ENCODE assay signal across 1 cellular context in the genomic region with DNA sequence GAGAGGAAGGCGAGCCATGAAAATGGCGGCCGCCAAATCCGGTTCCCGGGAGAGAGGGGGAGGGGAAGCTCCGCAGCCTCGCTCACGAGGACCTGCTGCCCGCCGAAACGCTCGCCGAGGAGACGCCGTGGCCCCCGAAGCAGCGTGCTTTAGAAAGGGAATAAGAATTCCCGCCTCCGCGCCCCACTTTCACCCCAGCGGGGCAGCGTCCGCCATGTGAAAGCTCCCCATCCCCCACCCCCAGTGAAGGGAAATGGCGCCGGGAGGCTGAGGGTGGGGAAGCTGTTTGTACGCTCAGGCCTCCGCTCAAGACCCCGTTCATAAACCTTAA.
TF ChIP-seq lines count a peak whose summit lies in the region.

No MANE protein-coding gene starts in this region.

TF ChIP-seq in K562, 482 proteins besides CTCF, POLR2A, EP300 and RAD21 (continued from another document and continues in another):
- TF ChIP-seq, protein P1, sequence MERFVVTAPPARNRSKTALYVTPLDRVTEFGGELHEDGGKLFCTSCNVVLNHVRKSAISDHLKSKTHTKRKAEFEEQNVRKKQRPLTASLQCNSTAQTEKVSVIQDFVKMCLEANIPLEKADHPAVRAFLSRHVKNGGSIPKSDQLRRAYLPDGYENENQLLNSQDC (CRISPR knock-in tag; IDR thresholded peaks at IDR 0.05) = no peak
- TF ChIP-seq, protein P2, sequence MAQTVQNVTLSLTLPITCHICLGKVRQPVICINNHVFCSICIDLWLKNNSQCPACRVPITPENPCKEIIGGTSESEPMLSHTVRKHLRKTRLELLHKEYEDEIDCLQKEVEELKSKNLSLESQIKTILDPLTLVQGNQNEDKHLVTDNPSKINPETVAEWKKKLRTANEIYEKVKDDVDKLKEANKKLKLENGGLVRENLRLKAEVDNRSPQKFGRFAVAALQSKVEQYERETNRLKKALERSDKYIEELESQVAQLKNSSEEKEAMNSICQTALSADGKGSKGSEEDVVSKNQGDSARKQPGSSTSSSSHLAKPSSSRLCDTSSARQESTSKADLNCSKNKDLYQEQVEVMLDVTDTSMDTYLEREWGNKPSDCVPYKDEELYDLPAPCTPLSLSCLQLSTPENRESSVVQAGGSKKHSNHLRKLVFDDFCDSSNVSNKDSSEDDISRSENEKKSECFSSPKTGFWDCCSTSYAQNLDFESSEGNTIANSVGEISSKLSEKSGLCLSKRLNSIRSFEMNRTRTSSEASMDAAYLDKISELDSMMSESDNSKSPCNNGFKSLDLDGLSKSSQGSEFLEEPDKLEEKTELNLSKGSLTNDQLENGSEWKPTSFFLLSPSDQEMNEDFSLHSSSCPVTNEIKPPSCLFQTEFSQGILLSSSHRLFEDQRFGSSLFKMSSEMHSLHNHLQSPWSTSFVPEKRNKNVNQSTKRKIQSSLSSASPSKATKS (CRISPR knock-in tag; IDR thresholded peaks at IDR 0.05) = no peak
- TF ChIP-seq CHD4 (IDR thresholded peaks at IDR 0.05; ENCODE audit: insufficient read depth, insufficient replicate concordance, low read depth, low read length, poor library complexity, severe bottlenecking) (no peak), CBX8 (IDR thresholded peaks at IDR 0.05; ENCODE audit: borderline replicate concordance, extremely low read depth, low read depth, low read length, poor library complexity, severe bottlenecking) (no peak), PCBP1 (IDR thresholded peaks at IDR 0.05; ENCODE audit: low read depth, low read length, poor library complexity, severe bottlenecking) (peak; percentile 99), DPF2 (IDR thresholded peaks at IDR 0.05) (peak; percentile 13; the same call in 1 of the 2 replicates), ZBTB17 (CRISPR knock-in tag; IDR thresholded peaks at IDR 0.05) (peak; percentile 87), NCOA1 (IDR thresholded peaks at IDR 0.05; ENCODE audit: low read depth) (no peak), ASH1L (IDR thresholded peaks at IDR 0.05; ENCODE audit: borderline replicate concordance, low read depth, partially characterized antibody) (no peak), MEIS2 (IDR thresholded peaks at IDR 0.05; ENCODE audit: partially characterized antibody) (no peak), FOSL1 (tag; conservative IDR thresholded peaks at IDR 0.05) (no peak), ZKSCAN3 (CRISPR knock-in tag; IDR thresholded peaks at IDR 0.05) (no peak), ZNF23 (CRISPR knock-in tag; IDR thresholded peaks at IDR 0.05) (no peak; the same call in 1 of the 2 replicates), TAF15 (IDR thresholded peaks at IDR 0.05; ENCODE audit: low read depth, low read length) (no peak), TEAD1 (CRISPR knock-in tag; IDR thresholded peaks at IDR 0.05) (peak in 1 of 2 experiments; percentile 61; a peak in 1 of 4 replicates), MCM5 (IDR thresholded peaks at IDR 0.05; ENCODE audit: low read depth) (no peak)
- TF ChIP-seq, protein P3, sequence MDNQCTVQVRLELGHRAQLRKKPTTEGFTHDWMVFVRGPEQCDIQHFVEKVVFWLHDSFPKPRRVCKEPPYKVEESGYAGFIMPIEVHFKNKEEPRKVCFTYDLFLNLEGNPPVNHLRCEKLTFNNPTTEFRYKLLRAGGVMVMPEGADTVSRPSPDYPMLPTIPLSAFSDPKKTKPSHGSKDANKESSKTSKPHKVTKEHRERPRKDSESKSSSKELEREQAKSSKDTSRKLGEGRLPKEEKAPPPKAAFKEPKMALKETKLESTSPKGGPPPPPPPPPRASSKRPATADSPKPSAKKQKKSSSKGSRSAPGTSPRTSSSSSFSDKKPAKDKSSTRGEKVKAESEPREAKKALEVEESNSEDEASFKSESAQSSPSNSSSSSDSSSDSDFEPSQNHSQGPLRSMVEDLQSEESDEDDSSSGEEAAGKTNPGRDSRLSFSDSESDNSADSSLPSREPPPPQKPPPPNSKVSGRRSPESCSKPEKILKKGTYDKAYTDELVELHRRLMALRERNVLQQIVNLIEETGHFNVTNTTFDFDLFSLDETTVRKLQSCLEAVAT (IDR thresholded peaks at IDR 0.05) = no peak
- TF ChIP-seq, protein P4, sequence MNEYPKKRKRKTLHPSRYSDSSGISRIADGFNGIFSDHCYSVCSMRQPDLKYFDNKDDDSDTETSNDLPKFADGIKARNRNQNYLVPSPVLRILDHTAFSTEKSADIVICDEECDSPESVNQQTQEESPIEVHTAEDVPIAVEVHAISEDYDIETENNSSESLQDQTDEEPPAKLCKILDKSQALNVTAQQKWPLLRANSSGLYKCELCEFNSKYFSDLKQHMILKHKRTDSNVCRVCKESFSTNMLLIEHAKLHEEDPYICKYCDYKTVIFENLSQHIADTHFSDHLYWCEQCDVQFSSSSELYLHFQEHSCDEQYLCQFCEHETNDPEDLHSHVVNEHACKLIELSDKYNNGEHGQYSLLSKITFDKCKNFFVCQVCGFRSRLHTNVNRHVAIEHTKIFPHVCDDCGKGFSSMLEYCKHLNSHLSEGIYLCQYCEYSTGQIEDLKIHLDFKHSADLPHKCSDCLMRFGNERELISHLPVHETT (CRISPR knock-in tag; conservative IDR thresholded peaks at IDR 0.05 in 1 of 2, IDR thresholded peaks at IDR 0.05 in 1 of 2) = peak in 1 of 2 experiments; percentile 83; a peak in 2 of 4 replicates
- TF ChIP-seq, protein P5, sequence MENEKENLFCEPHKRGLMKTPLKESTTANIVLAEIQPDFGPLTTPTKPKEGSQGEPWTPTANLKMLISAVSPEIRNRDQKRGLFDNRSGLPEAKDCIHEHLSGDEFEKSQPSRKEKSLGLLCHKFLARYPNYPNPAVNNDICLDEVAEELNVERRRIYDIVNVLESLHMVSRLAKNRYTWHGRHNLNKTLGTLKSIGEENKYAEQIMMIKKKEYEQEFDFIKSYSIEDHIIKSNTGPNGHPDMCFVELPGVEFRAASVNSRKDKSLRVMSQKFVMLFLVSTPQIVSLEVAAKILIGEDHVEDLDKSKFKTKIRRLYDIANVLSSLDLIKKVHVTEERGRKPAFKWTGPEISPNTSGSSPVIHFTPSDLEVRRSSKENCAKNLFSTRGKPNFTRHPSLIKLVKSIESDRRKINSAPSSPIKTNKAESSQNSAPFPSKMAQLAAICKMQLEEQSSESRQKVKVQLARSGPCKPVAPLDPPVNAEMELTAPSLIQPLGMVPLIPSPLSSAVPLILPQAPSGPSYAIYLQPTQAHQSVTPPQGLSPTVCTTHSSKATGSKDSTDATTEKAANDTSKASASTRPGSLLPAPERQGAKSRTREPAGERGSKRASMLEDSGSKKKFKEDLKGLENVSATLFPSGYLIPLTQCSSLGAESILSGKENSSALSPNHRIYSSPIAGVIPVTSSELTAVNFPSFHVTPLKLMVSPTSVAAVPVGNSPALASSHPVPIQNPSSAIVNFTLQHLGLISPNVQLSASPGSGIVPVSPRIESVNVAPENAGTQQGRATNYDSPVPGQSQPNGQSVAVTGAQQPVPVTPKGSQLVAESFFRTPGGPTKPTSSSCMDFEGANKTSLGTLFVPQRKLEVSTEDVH (IDR thresholded peaks at IDR 0.05; ENCODE audit: low read depth, partially characterized antibody) = no peak
- TF ChIP-seq, protein P6, sequence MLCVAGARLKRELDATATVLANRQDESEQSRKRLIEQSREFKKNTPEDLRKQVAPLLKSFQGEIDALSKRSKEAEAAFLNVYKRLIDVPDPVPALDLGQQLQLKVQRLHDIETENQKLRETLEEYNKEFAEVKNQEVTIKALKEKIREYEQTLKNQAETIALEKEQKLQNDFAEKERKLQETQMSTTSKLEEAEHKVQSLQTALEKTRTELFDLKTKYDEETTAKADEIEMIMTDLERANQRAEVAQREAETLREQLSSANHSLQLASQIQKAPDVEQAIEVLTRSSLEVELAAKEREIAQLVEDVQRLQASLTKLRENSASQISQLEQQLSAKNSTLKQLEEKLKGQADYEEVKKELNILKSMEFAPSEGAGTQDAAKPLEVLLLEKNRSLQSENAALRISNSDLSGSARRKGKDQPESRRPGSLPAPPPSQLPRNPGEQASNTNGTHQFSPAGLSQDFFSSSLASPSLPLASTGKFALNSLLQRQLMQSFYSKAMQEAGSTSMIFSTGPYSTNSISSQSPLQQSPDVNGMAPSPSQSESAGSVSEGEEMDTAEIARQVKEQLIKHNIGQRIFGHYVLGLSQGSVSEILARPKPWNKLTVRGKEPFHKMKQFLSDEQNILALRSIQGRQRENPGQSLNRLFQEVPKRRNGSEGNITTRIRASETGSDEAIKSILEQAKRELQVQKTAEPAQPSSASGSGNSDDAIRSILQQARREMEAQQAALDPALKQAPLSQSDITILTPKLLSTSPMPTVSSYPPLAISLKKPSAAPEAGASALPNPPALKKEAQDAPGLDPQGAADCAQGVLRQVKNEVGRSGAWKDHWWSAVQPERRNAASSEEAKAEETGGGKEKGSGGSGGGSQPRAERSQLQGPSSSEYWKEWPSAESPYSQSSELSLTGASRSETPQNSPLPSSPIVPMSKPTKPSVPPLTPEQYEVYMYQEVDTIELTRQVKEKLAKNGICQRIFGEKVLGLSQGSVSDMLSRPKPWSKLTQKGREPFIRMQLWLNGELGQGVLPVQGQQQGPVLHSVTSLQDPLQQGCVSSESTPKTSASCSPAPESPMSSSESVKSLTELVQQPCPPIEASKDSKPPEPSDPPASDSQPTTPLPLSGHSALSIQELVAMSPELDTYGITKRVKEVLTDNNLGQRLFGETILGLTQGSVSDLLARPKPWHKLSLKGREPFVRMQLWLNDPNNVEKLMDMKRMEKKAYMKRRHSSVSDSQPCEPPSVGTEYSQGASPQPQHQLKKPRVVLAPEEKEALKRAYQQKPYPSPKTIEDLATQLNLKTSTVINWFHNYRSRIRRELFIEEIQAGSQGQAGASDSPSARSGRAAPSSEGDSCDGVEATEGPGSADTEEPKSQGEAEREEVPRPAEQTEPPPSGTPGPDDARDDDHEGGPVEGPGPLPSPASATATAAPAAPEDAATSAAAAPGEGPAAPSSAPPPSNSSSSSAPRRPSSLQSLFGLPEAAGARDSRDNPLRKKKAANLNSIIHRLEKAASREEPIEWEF (CRISPR knock-in tag; IDR thresholded peaks at IDR 0.05) = no peak
- TF ChIP-seq, protein P7, sequence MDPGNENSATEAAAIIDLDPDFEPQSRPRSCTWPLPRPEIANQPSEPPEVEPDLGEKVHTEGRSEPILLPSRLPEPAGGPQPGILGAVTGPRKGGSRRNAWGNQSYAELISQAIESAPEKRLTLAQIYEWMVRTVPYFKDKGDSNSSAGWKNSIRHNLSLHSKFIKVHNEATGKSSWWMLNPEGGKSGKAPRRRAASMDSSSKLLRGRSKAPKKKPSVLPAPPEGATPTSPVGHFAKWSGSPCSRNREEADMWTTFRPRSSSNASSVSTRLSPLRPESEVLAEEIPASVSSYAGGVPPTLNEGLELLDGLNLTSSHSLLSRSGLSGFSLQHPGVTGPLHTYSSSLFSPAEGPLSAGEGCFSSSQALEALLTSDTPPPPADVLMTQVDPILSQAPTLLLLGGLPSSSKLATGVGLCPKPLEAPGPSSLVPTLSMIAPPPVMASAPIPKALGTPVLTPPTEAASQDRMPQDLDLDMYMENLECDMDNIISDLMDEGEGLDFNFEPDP (CRISPR knock-in tag; IDR thresholded peaks at IDR 0.05) = no peak
- TF ChIP-seq, protein P8, sequence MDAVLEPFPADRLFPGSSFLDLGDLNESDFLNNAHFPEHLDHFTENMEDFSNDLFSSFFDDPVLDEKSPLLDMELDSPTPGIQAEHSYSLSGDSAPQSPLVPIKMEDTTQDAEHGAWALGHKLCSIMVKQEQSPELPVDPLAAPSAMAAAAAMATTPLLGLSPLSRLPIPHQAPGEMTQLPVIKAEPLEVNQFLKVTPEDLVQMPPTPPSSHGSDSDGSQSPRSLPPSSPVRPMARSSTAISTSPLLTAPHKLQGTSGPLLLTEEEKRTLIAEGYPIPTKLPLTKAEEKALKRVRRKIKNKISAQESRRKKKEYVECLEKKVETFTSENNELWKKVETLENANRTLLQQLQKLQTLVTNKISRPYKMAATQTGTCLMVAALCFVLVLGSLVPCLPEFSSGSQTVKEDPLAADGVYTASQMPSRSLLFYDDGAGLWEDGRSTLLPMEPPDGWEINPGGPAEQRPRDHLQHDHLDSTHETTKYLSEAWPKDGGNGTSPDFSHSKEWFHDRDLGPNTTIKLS (IDR thresholded peaks at IDR 0.05; ENCODE audit: borderline replicate concordance, low read depth) = no peak
- TF ChIP-seq, protein P9, sequence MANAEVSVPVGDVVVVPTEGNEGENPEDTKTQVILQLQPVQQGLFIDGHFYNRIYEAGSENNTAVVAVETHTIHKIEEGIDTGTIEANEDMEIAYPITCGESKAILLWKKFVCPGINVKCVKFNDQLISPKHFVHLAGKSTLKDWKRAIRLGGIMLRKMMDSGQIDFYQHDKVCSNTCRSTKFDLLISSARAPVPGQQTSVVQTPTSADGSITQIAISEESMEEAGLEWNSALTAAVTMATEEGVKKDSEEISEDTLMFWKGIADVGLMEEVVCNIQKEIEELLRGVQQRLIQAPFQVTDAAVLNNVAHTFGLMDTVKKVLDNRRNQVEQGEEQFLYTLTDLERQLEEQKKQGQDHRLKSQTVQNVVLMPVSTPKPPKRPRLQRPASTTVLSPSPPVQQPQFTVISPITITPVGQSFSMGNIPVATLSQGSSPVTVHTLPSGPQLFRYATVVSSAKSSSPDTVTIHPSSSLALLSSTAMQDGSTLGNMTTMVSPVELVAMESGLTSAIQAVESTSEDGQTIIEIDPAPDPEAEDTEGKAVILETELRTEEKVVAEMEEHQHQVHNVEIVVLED (CRISPR knock-in tag; IDR thresholded peaks at IDR 0.05) = no peak
- TF ChIP-seq, protein P10, sequence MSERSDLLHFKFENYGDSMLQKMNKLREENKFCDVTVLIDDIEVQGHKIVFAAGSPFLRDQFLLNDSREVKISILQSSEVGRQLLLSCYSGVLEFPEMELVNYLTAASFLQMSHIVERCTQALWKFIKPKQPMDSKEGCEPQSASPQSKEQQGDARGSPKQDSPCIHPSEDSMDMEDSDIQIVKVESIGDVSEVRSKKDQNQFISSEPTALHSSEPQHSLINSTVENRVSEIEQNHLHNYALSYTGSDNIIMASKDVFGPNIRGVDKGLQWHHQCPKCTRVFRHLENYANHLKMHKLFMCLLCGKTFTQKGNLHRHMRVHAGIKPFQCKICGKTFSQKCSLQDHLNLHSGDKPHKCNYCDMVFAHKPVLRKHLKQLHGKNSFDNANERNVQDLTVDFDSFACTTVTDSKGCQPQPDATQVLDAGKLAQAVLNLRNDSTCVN (CRISPR knock-in tag; IDR thresholded peaks at IDR 0.05) = peak; percentile 67; the same call in 1 of the 2 replicates
- TF ChIP-seq, protein P11, sequence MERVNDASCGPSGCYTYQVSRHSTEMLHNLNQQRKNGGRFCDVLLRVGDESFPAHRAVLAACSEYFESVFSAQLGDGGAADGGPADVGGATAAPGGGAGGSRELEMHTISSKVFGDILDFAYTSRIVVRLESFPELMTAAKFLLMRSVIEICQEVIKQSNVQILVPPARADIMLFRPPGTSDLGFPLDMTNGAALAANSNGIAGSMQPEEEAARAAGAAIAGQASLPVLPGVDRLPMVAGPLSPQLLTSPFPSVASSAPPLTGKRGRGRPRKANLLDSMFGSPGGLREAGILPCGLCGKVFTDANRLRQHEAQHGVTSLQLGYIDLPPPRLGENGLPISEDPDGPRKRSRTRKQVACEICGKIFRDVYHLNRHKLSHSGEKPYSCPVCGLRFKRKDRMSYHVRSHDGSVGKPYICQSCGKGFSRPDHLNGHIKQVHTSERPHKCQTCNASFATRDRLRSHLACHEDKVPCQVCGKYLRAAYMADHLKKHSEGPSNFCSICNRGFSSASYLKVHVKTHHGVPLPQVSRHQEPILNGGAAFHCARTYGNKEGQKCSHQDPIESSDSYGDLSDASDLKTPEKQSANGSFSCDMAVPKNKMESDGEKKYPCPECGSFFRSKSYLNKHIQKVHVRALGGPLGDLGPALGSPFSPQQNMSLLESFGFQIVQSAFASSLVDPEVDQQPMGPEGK (CRISPR knock-in tag; IDR thresholded peaks at IDR 0.05; ENCODE audit: borderline replicate concordance) = 0 out of 2 replicates have a peak, but pooled peaks have one; percentile 70
